ENCODE assay signal across 8 cellular contexts in the genomic region with DNA sequence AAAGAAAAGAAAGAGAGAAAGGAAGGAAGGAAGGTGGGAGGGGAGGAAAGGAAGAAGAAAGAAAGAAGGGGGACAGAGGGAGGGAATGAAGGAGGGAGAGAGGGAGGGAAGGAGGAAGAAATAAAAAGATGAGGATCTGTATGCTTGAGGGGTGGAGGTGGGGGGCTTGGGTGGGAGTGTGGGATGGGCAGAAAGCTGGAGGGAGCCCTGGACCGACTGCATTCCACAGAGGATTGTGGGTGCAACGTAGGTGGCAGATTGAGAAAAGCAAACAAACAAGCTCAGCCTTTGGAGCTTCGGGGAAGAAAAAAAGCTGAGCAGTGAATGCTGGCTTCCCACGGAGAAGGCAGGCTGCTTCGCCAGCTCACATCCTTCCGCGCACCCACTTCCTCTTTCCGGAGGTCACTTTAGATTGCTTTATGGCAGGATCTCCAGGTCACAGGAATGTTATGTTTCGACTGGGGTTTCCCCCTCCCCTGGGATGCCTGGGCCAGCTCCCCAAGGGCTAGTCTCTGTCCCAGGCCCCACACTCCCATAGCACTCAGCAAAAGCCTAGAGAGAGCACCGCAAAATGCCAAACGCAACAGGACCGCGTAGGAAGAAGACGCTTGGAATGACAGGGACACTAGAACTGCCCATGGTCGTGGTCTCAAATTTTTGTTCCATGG. TPM values are rescaled to one million over a fixed set of nuclear protein-coding genes. Genes with fewer than 3 reads are reported as not detected.
DNase-seq lines count a peak whose midpoint lies in the region; ATAC-seq, FAIRE-seq and TF ChIP-seq lines count a peak whose summit lies in the region.

No MANE protein-coding gene starts in this region.

- TF ChIP-seq POLR2A in endothelial cell of umbilical vein (IDR thresholded peaks at IDR 0.05; ENCODE audit: low read depth, low read length) (peak; percentile 48), upper lobe of left lung (IDR thresholded peaks at IDR 0.05) (no peak)

- DNase-seq in Ammon's horn (ENCODE audit: low spot score) (peak; percentile 55), H7 (peak; percentile 72), SKM-1 treated with dmso at 0.1 percent for 144 hours (lab: John Stamatoyannopoulos, UW; ENCODE audit: unreplicated experiment) (peak; percentile 89), endothelial cell of umbilical vein (ENCODE audit: low read depth, low spot score) (peak; percentile 89), mesothelial cell of epicardium (ENCODE audit: low spot score in 2 of 2, unreplicated experiment in 2 of 2) (peak in 1 of 2 experiments; percentile 57), upper lobe of left lung (peak in 1 of 2 donors; percentile 67), NCI-H1105 (lab: John Stamatoyannopoulos, UW) (no peak)

- dilution Hi-C loops in endothelial cell of umbilical vein (cut with MboI; ENCODE audit: extremely low pct_ligation_motif_present, low sequenced_read_pairs): no loop called here

- H4K20me1 ChIP-seq in endothelial cell of umbilical vein (replicated peaks; ENCODE audit: control insufficient read depth, extremely low read depth, insufficient read depth, low read length): no peaks in the 10 kb centered on the region

- H3K36me3 ChIP-seq in H7 (replicated peaks; ENCODE audit: control insufficient read depth, insufficient read depth, low read length) (no peaks in the 10 kb centered on the region), endothelial cell of umbilical vein (ENCODE audit: control insufficient read depth in 2 of 2, extremely low read depth in 1 of 2, insufficient read depth in 2 of 2, low read length in 2 of 2) (no peaks in the 10 kb centered on the region), upper lobe of left lung (no peaks in the 10 kb centered on the region)

- H3K4me3 ChIP-seq in H7 (ENCODE audit: insufficient read depth, low read depth, low read length) (peak overlapping the region; percentile 18), endothelial cell of umbilical vein (replicated peaks in 1 of 3; ENCODE audit: insufficient read depth in 1 of 3, low read depth in 1 of 3, low read length in 3 of 3) (peak overlapping the region in 1 of 3 experiments; percentile 4), upper lobe of left lung (peak overlapping the region in 3 of 4 donors; percentile 21 to 40 (median 34))

- H3K27me3 ChIP-seq in H7 (ENCODE audit: control insufficient read depth, insufficient read depth, low read length): no peaks in the 10 kb centered on the region
- H3K27me3 ChIP-seq in endothelial cell of umbilical vein (ENCODE audit: control insufficient read depth in 2 of 2, insufficient read depth in 2 of 2, low read length in 2 of 2): no peaks in the 10 kb centered on the region
- H3K27me3 ChIP-seq in upper lobe of left lung: no peaks in the 10 kb centered on the region

- no peaks in the 10 kb centered on the region for H3K9me3 Mint-ChIP-seq in mesothelial cell of epicardium

- H3K27me3 Mint-ChIP-seq in mesothelial cell of epicardium (ENCODE audit: low read depth): no peaks in the 10 kb centered on the region

- no peaks in the 10 kb centered on the region for H3K9me1 ChIP-seq in endothelial cell of umbilical vein (replicated peaks; ENCODE audit: control insufficient read depth, extremely low read depth, insufficient read depth, low read length)

- intact Hi-C loops in endothelial cell of umbilical vein (cut with micrococcal nuclease): loop anchor here (1.0 to 5.0 kb wide), 5 partner anchors 12 to 221 kb away; a partner anchor contains a TSS

- H3K4me1 ChIP-seq in endothelial cell of umbilical vein (ENCODE audit: control insufficient read depth, extremely low read depth, insufficient read depth, low read length): peaks cover 10% of the 10 kb centered on the region
- H3K4me1 ChIP-seq in upper lobe of left lung: peaks cover 8 to 11% (median 9%) of the 10 kb centered on the region in 4 donors

- peak overlapping the region; percentile 36 for H3K4me2 ChIP-seq in endothelial cell of umbilical vein (ENCODE audit: insufficient read depth, low read length)

- H2AFZ ChIP-seq in endothelial cell of umbilical vein (ENCODE audit: low read depth, low read length): no peak overlapping the region

- peak; percentile 99 for FAIRE-seq in endothelial cell of umbilical vein (lab: Jason Lieb, UNC)

- H3K27ac ChIP-seq in endothelial cell of umbilical vein (ENCODE audit: insufficient read depth, low read depth, low read length) (peak overlapping the region; percentile 1), upper lobe of left lung (peak overlapping the region in 3 of 4 donors; percentile 42 to 60 (median 54))

- no peak overlapping the region for H3K9ac ChIP-seq in endothelial cell of umbilical vein (replicated peaks; ENCODE audit: extremely low read depth, insufficient read depth, low read length)

- H3K4me1 Mint-ChIP-seq in mesothelial cell of epicardium: peaks cover 45% of the 10 kb centered on the region

- no TSS peak for BruUV-seq in endothelial cell of umbilical vein (replicated peaks; lab: Mats Ljungman, UMichigan)

- ATAC-seq in upper lobe of left lung (ENCODE audit: low FRiP score in 2 of 2) (peak; percentile 67 to 81), GM19023 (IDR thresholded peaks at IDR 0.05; ENCODE audit: unreplicated experiment) (no peak)

- no peak for TF ChIP-seq CTCF in endothelial cell of umbilical vein (IDR thresholded peaks at IDR 0.05; ENCODE audit: extremely low read depth in 1 of 2, insufficient read depth in 1 of 2, low read depth in 1 of 2, low read length in 2 of 2)
- no peak for TF ChIP-seq CTCF in mesothelial cell of epicardium (IDR thresholded peaks at IDR 0.05; ENCODE audit: unreplicated experiment)
- no peak for TF ChIP-seq CTCF in upper lobe of left lung (IDR thresholded peaks at IDR 0.05)

- TF ChIP-seq EP300 in upper lobe of left lung (IDR thresholded peaks at IDR 0.05): no peak

- CTCF ChIA-PET in endothelial cell of umbilical vein (lab: Charles Lee): interaction anchor here (0.7 to 1.2 kb wide), 3 partner anchors 12 to 106 kb away, joined by 3 to 9 read pairs (median 4); a partner anchor contains a TSS

- POLR2A ChIA-PET in endothelial cell of umbilical vein (lab: Charles Lee): interaction anchor here (1.4 kb wide), 1 partner anchor 22 kb away, joined by 4 read pairs; no protein-coding TSS in a partner anchor

- no peaks in the 10 kb centered on the region for H3K79me2 ChIP-seq in endothelial cell of umbilical vein (ENCODE audit: control insufficient read depth, insufficient read depth, low read length)

- WGBS in upper lobe of left lung, 2 donors: 19 to 22% methylated on average over 15 of the region's 15 CpGs

- no peaks in the 10 kb centered on the region for H3K36me3 Mint-ChIP-seq in mesothelial cell of epicardium

- no peaks in the 10 kb centered on the region for H3K9me3 ChIP-seq in endothelial cell of umbilical vein (replicated peaks; ENCODE audit: control insufficient read depth, insufficient read depth, low read length)
- no peaks in the 10 kb centered on the region for H3K9me3 ChIP-seq in upper lobe of left lung

- peak overlapping the region; percentile 97 for H3K27ac Mint-ChIP-seq in mesothelial cell of epicardium

- peak overlapping the region; percentile 58 for H3K4me3 Mint-ChIP-seq in mesothelial cell of epicardium

TF ChIP-seq in endothelial cell of umbilical vein, 7 proteins besides CTCF, POLR2A, EP300 and RAD21:
- no peak for TF ChIP-seq MYC (IDR thresholded peaks at IDR 0.05; ENCODE audit: low read depth, low read length)
- TF ChIP-seq POLR2AphosphoS5 (IDR thresholded peaks at IDR 0.05; ENCODE audit: insufficient read depth, low read depth, low read length): peak; percentile 82
- peak; percentile 59 for TF ChIP-seq GATA2 (IDR thresholded peaks at IDR 0.05; ENCODE audit: insufficient read depth, insufficient read length, low read depth, low read length)
- peak; percentile 71 for TF ChIP-seq JUN (IDR thresholded peaks at IDR 0.05; ENCODE audit: borderline replicate concordance, insufficient read depth, insufficient read length, low read depth)
- TF ChIP-seq, protein P1, sequence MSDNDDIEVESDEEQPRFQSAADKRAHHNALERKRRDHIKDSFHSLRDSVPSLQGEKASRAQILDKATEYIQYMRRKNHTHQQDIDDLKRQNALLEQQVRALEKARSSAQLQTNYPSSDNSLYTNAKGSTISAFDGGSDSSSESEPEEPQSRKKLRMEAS (IDR thresholded peaks at IDR 0.05; ENCODE audit: insufficient read depth, insufficient read length): no peak
- TF ChIP-seq EZH2 (IDR thresholded peaks at IDR 0.05; ENCODE audit: borderline replicate concordance, low read depth, low read length, severe bottlenecking): no peak
- peak; percentile 57 for TF ChIP-seq FOS (IDR thresholded peaks at IDR 0.05; ENCODE audit: borderline replicate concordance, insufficient read depth, low read length)

RNA-seq across cellular contexts. Expression of a gene that starts 20.7 kb away (rescaled TPM):
- total RNA-seq in H7 (2014; rRNA removed; shearing (Covaris generic)): 16.8 and 27.7 TPM in 2 replicates
- 48.1 and 49.9 TPM in 2 replicates for total RNA-seq in endothelial cell of umbilical vein
- polyA plus RNA-seq in endothelial cell of umbilical vein: 36.7 and 45.6 TPM in 2 replicates
- polyA plus RNA-seq in endothelial cell of umbilical vein (2011; cell fraction: cytosol; rRNA removed): 29.1 and 32.0 TPM in 2 replicates
- polyA plus RNA-seq in endothelial cell of umbilical vein (2011; cell fraction: nucleus; rRNA removed): 231 and 232 TPM in 2 replicates
- 50.2 and 63.4 TPM in 2 replicates for polyA plus RNA-seq in endothelial cell of umbilical vein (2012)
- 76.5 and 88.2 TPM in 2 replicates for polyA minus RNA-seq in endothelial cell of umbilical vein
- not detected for polyA minus RNA-seq in endothelial cell of umbilical vein (2011; cell fraction: cytosol; rRNA and poly(A)+ RNA removed)
- polyA minus RNA-seq in endothelial cell of umbilical vein (2011; cell fraction: nucleus; rRNA and poly(A)+ RNA removed): 92.2 and 127 TPM in 2 replicates
- total RNA-seq in mesothelial cell of epicardium: 67.6 to 71.6 TPM (median 67.8 TPM) in 3 replicates
- total RNA-seq in upper lobe of left lung: 100 to 1,000 TPM in 1 of 6 donors, 10 to 100 TPM in 5; 56.2 to 225 (median 75.2) TPM
